11 cellular contexts compared by ENCODE assay signal in genomic region chr10:26334232-26334931, GRCh38.
DNase-seq lines count a peak whose midpoint lies in the region; ATAC-seq, FAIRE-seq and TF ChIP-seq lines count a peak whose summit lies in the region.
"Had no signal": no experiment of that assay in that cellular context is flagged by ENCODE, and none has a peak within 500 bp of the region (broad histone marks: within the 10 kb centered on the region; RNA-seq: fewer than 3 reads in every experiment).

No MANE protein-coding gene starts in this region.

- no peak overlapping the region for H3K4me2 ChIP-seq in GM12878 (ENCODE audit: control insufficient read depth, insufficient read depth)
- no peak overlapping the region for H3K4me2 ChIP-seq in neuronal stem cell (ENCODE audit: insufficient read depth, low read length, poor library complexity, severe bottlenecking)

- H3K9me3 ChIP-seq in GM12878 (replicated peaks; ENCODE audit: control insufficient read depth, insufficient read depth, low read length) (no peaks in the 10 kb centered on the region; the same call in 2 of the 3 replicates), neuronal stem cell (replicated peaks in 1 of 2; ENCODE audit: control insufficient read depth in 2 of 2, insufficient read depth in 1 of 2, low read depth in 1 of 2, low read length in 2 of 2) (no peaks in the 10 kb centered on the region)

- no peak overlapping the region for H2BK120ac ChIP-seq in neuronal stem cell (ENCODE audit: low read depth, low read length)

- H3K9ac ChIP-seq in GM12878 (ENCODE audit: control insufficient read depth, insufficient read depth, low read length) (no peak overlapping the region), neuronal stem cell (ENCODE audit: low read depth, low read length, poor library complexity) (no peak overlapping the region)

- no peak overlapping the region for H2BK15ac ChIP-seq in neuronal stem cell (ENCODE audit: low read length)

- in situ Hi-C loops in GM13977 (cut with MboI; ENCODE audit: low pct_unique_long_range_greater_than_20kb, low sequenced_read_pairs, unreplicated experiment): loop anchor here (25.0 kb wide), 2 partner anchors 203 to 353 kb away; partner anchors contain the start of gene PDSS1
- in situ Hi-C loops in GM12878 (cut with MboI): loop anchor here (10.0 kb wide), 2 partner anchors 360 to 390 kb away; partner anchors contain the start of gene PDSS1

- H3K4me1 ChIP-seq in GM12878 (ENCODE audit: control insufficient read depth, insufficient read depth, low read length) (peaks cover 8% of the 10 kb centered on the region), neuronal stem cell (ENCODE audit: control insufficient read depth in 2 of 2, insufficient read depth in 1 of 2, low read depth in 1 of 2, low read length in 2 of 2) (no peaks in the 10 kb centered on the region)
- H3K4me1 ChIP-seq: SJCRH30 had no signal

- SMC1A ChIA-PET in GM12878 (lab: Charles Lee; ENCODE audit: uncharacterized antibody, unreplicated experiment): interaction anchor here (0.6 to 4.6 kb wide), 24 partner anchors 10 to 548 kb away, joined by 3 to 53 read pairs (median 5); no protein-coding TSS in a partner anchor

- peak; percentile 2 for TF ChIP-seq CTCF in GM13977 (IDR thresholded peaks at IDR 0.05; ENCODE audit: extremely low read depth, insufficient read depth, missing control alignments)
- no peak for TF ChIP-seq CTCF in GM12878 (IDR thresholded peaks at IDR 0.05 in 2 of 3, conservative IDR thresholded peaks at IDR 0.05 in 1 of 3; ENCODE audit: control insufficient read depth in 2 of 3, extremely low read depth in 1 of 3, insufficient read depth in 1 of 3, low read depth in 3 of 3, low read length in 3 of 3)

- no peak overlapping the region for H3K18ac ChIP-seq in neuronal stem cell (ENCODE audit: low read length)

- DNase-seq in NCI-H2227 (lab: John Stamatoyannopoulos, UW; ENCODE audit: unreplicated experiment): peak; percentile 5
- DNase-seq in NCI-H2227 treated with DMSO at 0.1 percent for 48 hours (lab: John Stamatoyannopoulos, UW): no peak
- no peak for DNase-seq in GM13977 (ENCODE audit: low spot score)
- no peak for DNase-seq in GM12878 (ENCODE audit: low read depth, low spot score)
- no peak for DNase-seq in NCI-H1930 (lab: John Stamatoyannopoulos, UW)
- DNase-seq in neuronal stem cell (ENCODE audit: low spot score): no peak
- DNase-seq: GF-D8, NCI-H2081 treated with DMSO at 0.1 percent for 48 hours had no signal

- BruUV-seq in GM12878 (replicated peaks; lab: Mats Ljungman, UMichigan): no TSS peak

- H3K79me1 ChIP-seq in neuronal stem cell (ENCODE audit: low read depth, low read length): no peaks in the 10 kb centered on the region

- CTCF ChIA-PET in GM12878 (lab: Yijun Ruan, JAX): interaction anchor here (0.8 to 4.1 kb wide), 28 partner anchors 10 to 1026 kb away, joined by 3 to 77 read pairs (median 4); no protein-coding TSS in a partner anchor

- no peaks in the 10 kb centered on the region for H3K27me3 ChIP-seq in GM12878 (replicated peaks in 1 of 2; ENCODE audit: control insufficient read depth in 2 of 2, insufficient read depth in 2 of 2, low read length in 1 of 2)
- H3K27me3 ChIP-seq in neuronal stem cell (ENCODE audit: control insufficient read depth in 3 of 3, insufficient read depth in 3 of 3, low read depth in 1 of 3, low read length in 3 of 3): no peaks in the 10 kb centered on the region
- H3K27me3 ChIP-seq: BLaER1 treated with 17β-estradiol and CSF1 and Interleukin-3, amounts not matched to agents 10 nM and 100 nM had no signal

- 33% methylated on average over 4 of the region's 4 CpGs for WGBS in GM12878 (ENCODE audit: insufficient coverage, insufficient replicate concordance, low lambda C conversion rate, missing lambda C conversion rate)
- no CpG with 5 or more reads among the region's 4 CpGs for WGBS in neuronal stem cell (ENCODE audit: extremely low coverage in 2 of 2, insufficient read length in 2 of 2, insufficient replicate concordance in 1 of 2), 2 donors

- H2BK5ac ChIP-seq in neuronal stem cell (ENCODE audit: low read length): no peak overlapping the region

- intact Hi-C loops in GM12878 (cut with micrococcal nuclease; ENCODE audit: unreplicated experiment): loop anchor here (2.0 to 10.0 kb wide), 3 partner anchors 104 to 400 kb away; partner anchors contain the start of gene APBB1IP

- H2AK5ac ChIP-seq in neuronal stem cell (ENCODE audit: low read depth, low read length): no peak overlapping the region

- POLR2A ChIA-PET in GM12878 (lab: Charles Lee): no interaction called here

- H3K36me3 ChIP-seq in GM12878 (ENCODE audit: control insufficient read depth in 2 of 2, insufficient read depth in 2 of 2, low read length in 1 of 2) (no peaks in the 10 kb centered on the region), neuronal stem cell (replicated peaks in 1 of 2; ENCODE audit: control insufficient read depth in 2 of 2, insufficient read depth in 2 of 2, low read length in 2 of 2) (no peaks in the 10 kb centered on the region)
- H3K36me3 ChIP-seq: BLaER1 treated with 17β-estradiol and CSF1 and Interleukin-3, amounts not matched to agents 10 nM and 100 nM; SJCRH30 had no signal

- H2AFZ ChIP-seq in GM12878 (ENCODE audit: control insufficient read depth, low read depth, low read length) (no peak overlapping the region), neuronal stem cell (ENCODE audit: low read length) (no peak overlapping the region)

- H3K14ac ChIP-seq in neuronal stem cell (ENCODE audit: low read length): no peak overlapping the region

- RAD21 ChIA-PET in GM12878 (lab: Charles Lee; ENCODE audit: unreplicated experiment): interaction anchor here (1.0 to 4.1 kb wide), 15 partner anchors 13 to 547 kb away, joined by 3 to 45 read pairs (median 6); no protein-coding TSS in a partner anchor

- FAIRE-seq in GM12878 (lab: Jason Lieb, UNC): no peak

- no peak overlapping the region for H3K23ac ChIP-seq in neuronal stem cell (ENCODE audit: low read depth, low read length, poor library complexity)

- no peak overlapping the region for H2BK12ac ChIP-seq in neuronal stem cell (ENCODE audit: low read length)

- H3K27ac ChIP-seq in GM12878 (ENCODE audit: control insufficient read depth, insufficient read depth): no peak overlapping the region
- H3K27ac ChIP-seq in neuronal stem cell (replicated peaks; ENCODE audit: low read length): no peak overlapping the region
- H3K27ac ChIP-seq: SJCRH30 had no signal

- H3K79me2 ChIP-seq in GM12878 (ENCODE audit: control insufficient read depth, insufficient read depth, low read length): no peaks in the 10 kb centered on the region

- no peak for TF ChIP-seq EP300 in GM12878 (IDR thresholded peaks at IDR 0.05; ENCODE audit: borderline replicate concordance in 1 of 2, control insufficient read depth in 1 of 2, low read depth in 2 of 2, low read length in 2 of 2)

- no peaks in the 10 kb centered on the region for H4K20me1 ChIP-seq in GM12878 (ENCODE audit: control insufficient read depth, insufficient read depth)
- H4K20me1 ChIP-seq: BLaER1 treated with 17β-estradiol and CSF1 and Interleukin-3, amounts not matched to agents 10 nM and 100 nM had no signal

- no peak overlapping the region for H4K91ac ChIP-seq in neuronal stem cell (ENCODE audit: low read depth, low read length, poor library complexity)

- ATAC-seq in GM12878 (no peak), GM21367 (IDR thresholded peaks at IDR 0.05; ENCODE audit: unreplicated experiment) (no peak)

- H4K8ac ChIP-seq in neuronal stem cell (ENCODE audit: low read depth, low read length): no peak overlapping the region

- TF ChIP-seq POLR2A in GM12878 (IDR thresholded peaks at IDR 0.05; ENCODE audit: low read depth, low read length): no peak

- no peak for TF ChIP-seq RAD21 in GM12878 (IDR thresholded peaks at IDR 0.05; ENCODE audit: insufficient read depth, low read depth, low read length)

- H3K4ac ChIP-seq in neuronal stem cell (ENCODE audit: low read length): no peak overlapping the region

- H3K4me3 ChIP-seq in GM12878 (no peak overlapping the region), neuronal stem cell (ENCODE audit: low read length in 2 of 2) (no peak overlapping the region)
- H3K4me3 ChIP-seq: SJCRH30 had no signal

TF ChIP-seq in GM12878, 131 proteins besides CTCF, POLR2A, EP300 and RAD21:
- no peak for TF ChIP-seq NR2C1 (IDR thresholded peaks at IDR 0.05)
- 0 out of 2 replicates have a peak, but pooled peaks have one; percentile 4 for TF ChIP-seq CBX5 (IDR thresholded peaks at IDR 0.05; ENCODE audit: low read depth)
